ENCODE assay signal across 8 cellular contexts in genomic region chr10:132904169-132904813, GRCh38.
DNase-seq lines count a peak whose midpoint lies in the region; TF ChIP-seq lines count a peak whose summit lies in the region.

No MANE protein-coding gene starts in this region.

- no peak overlapping the region for H3K4me3 ChIP-seq in NT2/D1 (ENCODE audit: insufficient read length, low read depth)
- H3K4me3 ChIP-seq in astrocyte of the cerebellum (ENCODE audit: low read depth, low read length): no peak overlapping the region
- no peak overlapping the region for H3K4me3 ChIP-seq in effector memory CD4-positive, alpha-beta T cell (ENCODE audit: insufficient read depth, low read depth, low read length, poor library complexity, severe bottlenecking)

- peak overlapping the region; percentile 8 for H3K9ac ChIP-seq in NT2/D1 (ENCODE audit: insufficient read length, low read depth)

- DNase-seq in AG09319 (ENCODE audit: extremely low read depth, low read depth) (no peak), NT2/D1 (ENCODE audit: low read depth, low spot score) (no peak), astrocyte of the cerebellum (ENCODE audit: low read depth) (no peak), islet precursor cell (peak; percentile 73)
- DNase-seq in stimulated activated CD8-positive, alpha-beta memory T cell treated with anti-CD3 and anti-CD28 coated beads, Interleukin-15, amount 100 ng/mL, for 48 hours (ENCODE audit: low read depth in 2 of 2): peak; percentile 18 to 27
- no peak for DNase-seq in effector CD4-positive, alpha-beta T cell
- DNase-seq in effector memory CD4-positive, alpha-beta T cell: no peak

- H3K4me1 ChIP-seq in NT2/D1 (ENCODE audit: insufficient read depth, insufficient read length): peaks cover 5% of the 10 kb centered on the region
- no peaks in the 10 kb centered on the region for H3K4me1 ChIP-seq in effector memory CD4-positive, alpha-beta T cell (ENCODE audit: control insufficient read depth, insufficient read depth, low read length, poor library complexity, severe bottlenecking)

- H3K36me3 ChIP-seq in NT2/D1 (ENCODE audit: insufficient read depth, insufficient read length, low read length): no peaks in the 10 kb centered on the region
- H3K36me3 ChIP-seq in effector memory CD4-positive, alpha-beta T cell (ENCODE audit: control insufficient read depth, insufficient read depth, low read length): no peaks in the 10 kb centered on the region

- peak; percentile 48 for TF ChIP-seq CTCF in AG09319 (IDR thresholded peaks at IDR 0.05; ENCODE audit: low read depth, low read length)
- peak; percentile 87 for TF ChIP-seq CTCF in GM12873 (IDR thresholded peaks at IDR 0.05; ENCODE audit: insufficient read depth, low read depth, low read length, missing control alignments)
- TF ChIP-seq CTCF in astrocyte of the cerebellum (IDR thresholded peaks at IDR 0.05; ENCODE audit: low read depth, low read length, missing control alignments): peak; percentile 78

- in situ Hi-C loops in astrocyte of the cerebellum (cut with HindIII; ENCODE audit: low sequenced_read_pairs): no loop called here

- H3K9me3 ChIP-seq in NT2/D1 (ENCODE audit: insufficient read depth, low read length): peaks cover 8% of the 10 kb centered on the region; the same call in 1 of the 2 replicates
- H3K9me3 ChIP-seq in effector memory CD4-positive, alpha-beta T cell (ENCODE audit: control insufficient read depth, low read length): no peaks in the 10 kb centered on the region

- H3K27me3 ChIP-seq in NT2/D1 (ENCODE audit: insufficient read depth, insufficient read length): no peaks in the 10 kb centered on the region
- H3K27me3 ChIP-seq in effector memory CD4-positive, alpha-beta T cell (replicated peaks; ENCODE audit: control insufficient read depth, insufficient read depth, low read length, poor library complexity, severe bottlenecking): no peaks in the 10 kb centered on the region

- no peak overlapping the region for H3K27ac ChIP-seq in effector memory CD4-positive, alpha-beta T cell (ENCODE audit: insufficient read depth, low read length, poor library complexity, severe bottlenecking)

Comparison
In these comparisons a context has a peak if more than half of its experiments do, and no peak if none do; other contexts are left out.
1. DNase-seq: peak in islet precursor cell (single experiment) and stimulated activated CD8-positive, alpha-beta memory T cell treated with anti-CD3 and anti-CD28 coated beads, Interleukin-15, amount 100 ng/mL, for 48 hours (2 of 2); none in AG09319 (single experiment), NT2/D1 (single experiment), astrocyte of the cerebellum (single experiment), effector CD4-positive, alpha-beta T cell (single experiment) and effector memory CD4-positive, alpha-beta T cell (0 of 3).
2. Peak in every context shown above with its lines, with median percentiles within 50 percentile points of each other: CTCF ChIP-seq.